In the genomic region with DNA sequence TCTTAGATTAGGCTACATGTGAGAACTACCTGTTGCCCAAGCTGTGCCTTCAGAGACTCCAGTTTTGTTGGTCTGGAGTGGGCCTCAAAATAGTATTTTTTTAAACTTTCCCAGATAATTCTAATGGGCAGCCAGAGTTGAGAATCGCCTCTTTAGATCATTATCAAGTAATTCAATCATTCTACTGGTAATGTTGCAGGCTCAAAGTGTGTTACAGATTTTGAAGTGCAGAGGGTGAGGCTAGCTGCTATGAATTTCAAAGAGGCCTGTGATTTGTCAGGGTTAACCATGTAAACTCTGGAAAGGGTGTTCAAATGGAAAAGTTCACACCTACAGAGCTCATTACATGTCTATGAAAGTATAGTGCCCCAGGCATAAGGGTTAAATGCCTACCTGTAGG, we compare ENCODE assay signal across 20 cellular contexts. TPM values are rescaled to one million over a fixed set of nuclear protein-coding genes. Genes with fewer than 3 reads are reported as not detected.
"Had no signal": no experiment of that assay in that cellular context is flagged by ENCODE, and none has a peak within 500 bp of the region (broad histone marks: within the 10 kb centered on the region; RNA-seq: fewer than 3 reads in every experiment).

No MANE protein-coding gene starts in this region.

- H3K27ac ChIP-seq: coronary artery, dorsolateral prefrontal cortex, esophagus muscularis mucosa, foreskin keratinocyte, gastroesophageal sphincter, heart left ventricle, hepatocyte, left lung, lower lobe of right lung had no signal

- H3K4me1 ChIP-seq: gastroesophageal sphincter, left lung had no signal

- ATAC-seq: gastroesophageal sphincter, heart left ventricle, left lung, left ventricle myocardium superior, lower lobe of right lung had no signal

- H3K27me3 ChIP-seq: dorsolateral prefrontal cortex, esophagus muscularis mucosa, foreskin keratinocyte, gastroesophageal sphincter, heart left ventricle, hepatocyte, left lung had no signal

- H2AFZ ChIP-seq: hepatocyte had no signal

- H3K4me3 ChIP-seq: coronary artery, dorsolateral prefrontal cortex, esophagus muscularis mucosa, gastroesophageal sphincter, heart left ventricle, hepatocyte, left lung, lower lobe of right lung had no signal

- DNase-seq: dermis blood vessel endothelial cell; dorsolateral prefrontal cortex; effector CD4-positive, alpha-beta T cell; effector memory CD4-positive, alpha-beta T cell; foreskin keratinocyte; heart left ventricle; hypothalamus; immature natural killer cell; islet precursor cell; kidney; kidney glomerular epithelial cell; left lung; left ventricle myocardium superior; lower lobe of right lung; mesendoderm; midbrain had no signal

- H3K9me3 ChIP-seq: esophagus muscularis mucosa, gastroesophageal sphincter, heart left ventricle, left lung, lower lobe of right lung had no signal

- H3K4me2 ChIP-seq: hepatocyte had no signal

- H3K36me3 ChIP-seq: left lung, lower lobe of right lung had no signal

- H3K79me2 ChIP-seq: hepatocyte had no signal

RNA-seq across cellular contexts. Expression of a gene that starts 56.6 kb away (rescaled TPM):
- polyA plus RNA-seq: immature natural killer cell had no signal
